Comparison of ENCODE assay signal across 22 cellular contexts in the genomic region with DNA sequence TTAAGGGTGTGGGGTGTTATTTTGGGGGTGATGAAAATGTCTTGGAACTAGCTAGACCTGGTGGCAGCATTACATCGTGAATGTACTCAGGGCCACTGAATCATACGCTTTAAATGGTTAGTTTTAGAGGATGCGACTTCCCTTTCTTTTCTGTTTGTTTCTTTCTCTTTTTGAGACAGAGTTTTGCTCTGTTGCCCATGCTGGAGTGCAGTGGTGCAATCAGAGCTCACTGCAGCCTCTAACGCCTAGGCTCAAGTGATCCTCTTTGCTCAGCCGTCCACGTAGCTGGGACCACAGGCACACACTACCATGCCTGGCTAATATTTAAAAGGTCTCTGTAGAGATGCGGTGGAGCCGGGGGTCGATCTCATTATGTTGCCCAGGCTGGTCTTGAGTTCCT. TPM values are rescaled to one million over a fixed set of nuclear protein-coding genes. Genes with fewer than 3 reads are reported as not detected.
"Had no signal": no experiment of that assay in that cellular context is flagged by ENCODE, and none has a peak within 500 bp of the region (broad histone marks: within the 10 kb centered on the region; RNA-seq: fewer than 3 reads in every experiment).

No MANE protein-coding gene starts in this region.

- FAIRE-seq: colon had no signal

- H3K9me3 ChIP-seq: tibial artery had no signal

- DNase-seq: activated CD4-positive, alpha-beta T cell treated with anti-CD3 and anti-CD28 coated beads, Interleukin-2, amount 50 U/mL, for 1 hour; activated CD4-positive, CD25-positive, alpha-beta regulatory T cell treated with anti-CD3 and anti-CD28 coated beads, Interleukin-2, amount 50 U/mL, for 72 hours; activated CD8-positive, alpha-beta memory T cell treated with anti-CD3 and anti-CD28 coated beads, Interleukin-2, amount 50 U/mL, for 48 hours; activated effector memory CD4-positive, alpha-beta T cell treated with Interleukin-2 at 50 U/mL for 16 hours; activated naive CD4-positive, alpha-beta T cell treated with anti-CD3 and anti-CD28 coated beads, Interleukin-2, amount 10 ng/mL, durations not matched to agents 7 days and 5 days; activated naive CD8-positive, alpha-beta T cell treated with anti-CD3 and anti-CD28 coated beads, Interleukin-2, amount 50 U/mL, for 24 hours; activated T-cell treated with anti-CD3 and anti-CD28 coated beads, Interleukin-2, amount 50 U/mL, for 48 hours; anterior cingulate cortex; central memory CD4-positive, alpha-beta T cell; foreskin keratinocyte; hypothalamus; islet precursor cell; nephron progenitor cell; stimulated activated CD8-positive, alpha-beta memory T cell treated with anti-CD3 and anti-CD28 coated beads, Interleukin-4, amount 100 ng/mL, for 48 hours; stimulated activated naive CD8-positive, alpha-beta T cell treated with anti-CD3 and anti-CD28 coated beads, Interleukin-15, Interleukin-2, amounts not matched to agents 100 U/mL and 50 U/mL, for 24 hours; substantia nigra; tibial artery had no signal

- ATAC-seq: foreskin keratinocyte, left lobe of liver had no signal

- H3K4me3 ChIP-seq: lung, tibial artery had no signal

- H3K4me1 ChIP-seq: foreskin keratinocyte had no signal

- H3K27ac ChIP-seq: foreskin keratinocyte, tibial artery had no signal

- H3K36me3 ChIP-seq: tibial artery had no signal

RNA-seq across cellular contexts. Expression of a gene that starts 30.1 kb away (rescaled TPM):
- polyA plus RNA-seq: fibroblast of lung, foreskin keratinocyte, urinary bladder had no signal

RNA-seq across cellular contexts. Expression of a gene that starts 34.0 kb away (rescaled TPM):
- polyA plus RNA-seq: fibroblast of lung, foreskin keratinocyte had no signal
